24 cellular contexts compared by ENCODE assay signal in the genomic region with DNA sequence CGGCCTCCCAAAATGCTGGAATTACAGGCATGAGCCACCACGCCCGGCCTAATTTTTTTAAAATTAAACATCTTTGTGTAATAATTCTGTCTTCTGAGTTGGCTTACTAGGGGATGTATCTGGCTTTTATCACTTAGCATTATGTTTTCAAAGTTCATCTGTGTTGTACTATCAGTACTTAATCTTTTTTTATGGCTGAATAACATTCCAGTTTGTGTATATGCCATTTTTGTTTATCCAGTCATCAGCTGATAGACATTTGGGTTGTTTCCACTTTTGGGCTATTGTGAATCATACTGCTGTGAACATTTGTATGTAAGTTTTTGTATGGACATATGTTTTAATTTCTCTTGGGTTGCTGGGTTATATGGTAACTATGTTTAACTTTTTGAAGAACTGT.
DNase-seq lines count a peak whose midpoint lies in the region; ATAC-seq, FAIRE-seq and TF ChIP-seq lines count a peak whose summit lies in the region.
"Had no signal": no experiment of that assay in that cellular context is flagged by ENCODE, and none has a peak within 500 bp of the region (broad histone marks: within the 10 kb centered on the region; RNA-seq: fewer than 3 reads in every experiment).

No MANE protein-coding gene starts in this region.

- no peak for TF ChIP-seq EP300 in K562 (IDR thresholded peaks at IDR 0.05; ENCODE audit: low read length)

- no peaks in the 10 kb centered on the region for H3K27me3 ChIP-seq in K562 (ENCODE audit: control insufficient read depth in 2 of 2, insufficient read depth in 2 of 2, low read length in 2 of 2)
- H3K27me3 ChIP-seq: SJCRH30 had no signal

- H2AFZ ChIP-seq in K562 (ENCODE audit: low read depth, low read length): no peak overlapping the region
- H2AFZ ChIP-seq: parathyroid adenoma had no signal

- H3K9ac ChIP-seq in K562 (ENCODE audit: insufficient read depth in 1 of 2, low read depth in 2 of 2, low read length in 2 of 2): no peak overlapping the region
- H3K9ac ChIP-seq: parathyroid adenoma had no signal

- H3K4me1 Mint-ChIP-seq in activated CD4-positive, alpha-beta memory T cell treated with anti-CD3 and anti-CD28 coated beads, Interleukin-2, amount 10 ng/mL, durations not matched to agents 7 days and 5 days: peaks cover 5% of the 10 kb centered on the region
- H3K4me1 Mint-ChIP-seq in CD14-positive monocyte: peaks cover 14% of the 10 kb centered on the region
- H3K4me1 Mint-ChIP-seq: activated CD4-positive, alpha-beta T cell treated with anti-CD3 and anti-CD28 coated beads, Interleukin-2, amount 10 ng/mL, durations not matched to agents 7 days and 5 days had no signal

- no peaks in the 10 kb centered on the region for H3K9me1 ChIP-seq in K562 (ENCODE audit: control insufficient read depth, insufficient read depth, low read length)

- no peak for DNase-seq in H54 (ENCODE audit: insufficient read length, low spot score)
- no peak for DNase-seq in K562 (ENCODE audit: extremely low read depth in 1 of 4, low spot score in 3 of 4)
- peak; percentile 82 for DNase-seq in iris pigment epithelial cell (ENCODE audit: low read depth)
- DNase-seq in RWPE1 (ENCODE audit: low spot score): no peak
- no peak for DNase-seq in activated CD4-positive, alpha-beta memory T cell treated with anti-CD3 and anti-CD28 coated beads, Interleukin-2, amount 10 ng/mL, durations not matched to agents 7 days and 5 days
- DNase-seq in DMS79 treated with DMSO at 0.1 percent for 48 hours (lab: John Stamatoyannopoulos, UW): no peak
- DNase-seq in CD14-positive monocyte (ENCODE audit: low spot score): no peak
- DNase-seq: activated CD4-positive, alpha-beta T cell treated with anti-CD3 and anti-CD28 coated beads, Interleukin-2, amount 10 ng/mL, durations not matched to agents 7 days and 5 days; activated CD8-positive, alpha-beta memory T cell treated with anti-CD3 and anti-CD28 coated beads, Interleukin-2, amount 50 U/mL, for 4 hours; dermis blood vessel endothelial cell; kidney; mammary epithelial cell; NCI-H748 treated with DMSO at 0.1 percent for 48 hours; OCI-M1; SJCRH30; stimulated activated CD4-positive, alpha-beta T cell treated with anti-CD3 and anti-CD28 coated beads, Interleukin-1b, Interleukin-23, amount 100 ng/mL, for 48 hours; stimulated activated naive CD4-positive, alpha-beta T cell; T-helper 17 cell had no signal

- intact Hi-C loops in K562 (cut with micrococcal nuclease): no loop called here
- intact Hi-C loops in CD14-positive monocyte (cut with micrococcal nuclease): no loop called here

- in situ Hi-C loops in K562 (cut with MboI): no loop called here

- no peak overlapping the region for H3K27ac ChIP-seq in K562 (ENCODE audit: extremely low read depth, low read depth, low read length)
- no peak overlapping the region for H3K27ac ChIP-seq in RWPE1
- H3K27ac ChIP-seq: HL-60, parathyroid adenoma, SJCRH30 had no signal

- POLR2A ChIA-PET in K562 (lab: Yijun Ruan, JAX): no interaction called here
- POLR2A ChIA-PET in RWPE1 (lab: Yijun Ruan, JAX; ENCODE audit: low non-redundant PET): no interaction called here
- POLR2A ChIA-PET in activated CD4-positive, alpha-beta memory T cell treated with anti-CD3 and anti-CD28 coated beads, Interleukin-2, amount 10 ng/mL, durations not matched to agents 7 days and 5 days (lab: Charles Lee): no interaction called here

- H3K4me2 ChIP-seq in K562 (ENCODE audit: insufficient read depth, low read length): no peak overlapping the region

- no peak overlapping the region for H3K4me3 ChIP-seq in K562
- H3K4me3 ChIP-seq: SJCRH30 had no signal

- no TSS peak for BruUV-seq in K562 (replicated peaks; lab: Mats Ljungman, UMichigan)

- FAIRE-seq in H54 (lab: Jason Lieb, UNC): peak; percentile 23
- peak; percentile 15 for FAIRE-seq in K562 (lab: Jason Lieb, UNC)
- FAIRE-seq: bronchial epithelial cell, endothelial cell of umbilical vein, frontal cortex, kidney had no signal

- 100% methylated on average over 3 of the region's 3 CpGs for WGBS in K562 (ENCODE audit: insufficient coverage, low coverage, missing lambda C conversion rate)

- no peak overlapping the region for H3K27ac Mint-ChIP-seq in activated CD4-positive, alpha-beta memory T cell treated with anti-CD3 and anti-CD28 coated beads, Interleukin-2, amount 10 ng/mL, durations not matched to agents 7 days and 5 days
- H3K27ac Mint-ChIP-seq in CD14-positive monocyte: no peak overlapping the region
- H3K27ac Mint-ChIP-seq: activated CD4-positive, alpha-beta T cell treated with anti-CD3 and anti-CD28 coated beads, Interleukin-2, amount 10 ng/mL, durations not matched to agents 7 days and 5 days; T-helper 17 cell had no signal

- ATAC-seq in K562: no peak
- ATAC-seq: sciatic nerve, T-helper 17 cell had no signal

- no peak for TF ChIP-seq RAD21 in K562 (CRISPR knock-in tag; conservative IDR thresholded peaks at IDR 0.05 in 1 of 2, IDR thresholded peaks at IDR 0.05 in 1 of 2)

- TF ChIP-seq CTCF in K562 (IDR thresholded peaks at IDR 0.05 in 2 of 3, conservative IDR thresholded peaks at IDR 0.05 in 1 of 3; ENCODE audit: insufficient read depth in 2 of 3, low read depth in 1 of 3, low read length in 3 of 3) (no peak), RWPE1 (conservative IDR thresholded peaks at IDR 0.05; ENCODE audit: low read depth) (no peak), CD14-positive monocyte (IDR thresholded peaks at IDR 0.05) (no peak)

- CTCF ChIA-PET in K562 (lab: Yijun Ruan, JAX; ENCODE audit: low intra/inter-chr PET ratio) (no interaction called here), RWPE1 (lab: Yijun Ruan, JAX) (interaction anchor here (0.6 kb wide), 1 partner anchor 12 kb away, joined by 4 read pairs; no protein-coding TSS in a partner anchor)
- CTCF ChIA-PET in activated CD4-positive, alpha-beta memory T cell treated with anti-CD3 and anti-CD28 coated beads, Interleukin-2, amount 10 ng/mL, durations not matched to agents 7 days and 5 days (lab: Charles Lee): no interaction called here

- no peaks in the 10 kb centered on the region for H3K27me3 Mint-ChIP-seq in activated CD4-positive, alpha-beta memory T cell treated with anti-CD3 and anti-CD28 coated beads, Interleukin-2, amount 10 ng/mL, durations not matched to agents 7 days and 5 days
- no peaks in the 10 kb centered on the region for H3K27me3 Mint-ChIP-seq in CD14-positive monocyte (ENCODE audit: low read depth in 3 of 3)
- H3K27me3 Mint-ChIP-seq: activated CD4-positive, alpha-beta T cell treated with anti-CD3 and anti-CD28 coated beads, Interleukin-2, amount 10 ng/mL, durations not matched to agents 7 days and 5 days; T-helper 17 cell had no signal

- H3K4me1 ChIP-seq in K562 (replicated peaks in 1 of 2; ENCODE audit: control insufficient read depth in 2 of 2, insufficient read depth in 2 of 2, low read length in 2 of 2): peaks cover 3 to 4% of the 10 kb centered on the region in 2 experiments; a peak in 3 of 5 replicates
- H3K4me1 ChIP-seq: parathyroid adenoma, SJCRH30 had no signal

- H3K9me3 Mint-ChIP-seq in activated CD4-positive, alpha-beta memory T cell treated with anti-CD3 and anti-CD28 coated beads, Interleukin-2, amount 10 ng/mL, durations not matched to agents 7 days and 5 days: no peaks in the 10 kb centered on the region
- peaks cover 0 to 2% (median 0%) of the 10 kb centered on the region in 7 donors for H3K9me3 Mint-ChIP-seq in CD14-positive monocyte
- H3K9me3 Mint-ChIP-seq: activated CD4-positive, alpha-beta T cell treated with anti-CD3 and anti-CD28 coated beads, Interleukin-2, amount 10 ng/mL, durations not matched to agents 7 days and 5 days had no signal

- H3K4me3 Mint-ChIP-seq in activated CD4-positive, alpha-beta memory T cell treated with anti-CD3 and anti-CD28 coated beads, Interleukin-2, amount 10 ng/mL, durations not matched to agents 7 days and 5 days: no peak overlapping the region
- no peak overlapping the region for H3K4me3 Mint-ChIP-seq in CD14-positive monocyte
- H3K4me3 Mint-ChIP-seq: activated CD4-positive, alpha-beta T cell treated with anti-CD3 and anti-CD28 coated beads, Interleukin-2, amount 10 ng/mL, durations not matched to agents 7 days and 5 days; T-helper 17 cell had no signal

- H3K9me3 ChIP-seq in K562 (replicated peaks; ENCODE audit: control insufficient read depth, insufficient read depth, low read depth, low read length): no peaks in the 10 kb centered on the region
- H3K9me3 ChIP-seq: SJCRH30 had no signal

- H3K36me3 ChIP-seq in K562 (ENCODE audit: control insufficient read depth, insufficient read depth, low read length): peaks cover 3% of the 10 kb centered on the region; the same call in 2 of the 3 replicates
- H3K36me3 ChIP-seq: SJCRH30 had no signal

- no peaks in the 10 kb centered on the region for H4K20me1 ChIP-seq in K562 (replicated peaks; ENCODE audit: control insufficient read depth, insufficient read depth, low read length)

- H3K36me3 Mint-ChIP-seq in activated CD4-positive, alpha-beta memory T cell treated with anti-CD3 and anti-CD28 coated beads, Interleukin-2, amount 10 ng/mL, durations not matched to agents 7 days and 5 days (ENCODE audit: low read depth): no peaks in the 10 kb centered on the region
- H3K36me3 Mint-ChIP-seq in CD14-positive monocyte: peaks cover 5 to 8% of the 10 kb centered on the region in 2 donors

- H3K79me2 ChIP-seq in K562 (ENCODE audit: control insufficient read depth, insufficient read depth, low read length): peaks cover 28% of the 10 kb centered on the region

- no peak for TF ChIP-seq POLR2A in H54 (IDR thresholded peaks at IDR 0.05; ENCODE audit: low read depth, low read length)
- no peak for TF ChIP-seq POLR2A in K562 (conservative IDR thresholded peaks at IDR 0.05)

TF ChIP-seq in K562, 482 proteins besides CTCF, POLR2A, EP300 and RAD21 (continues in another document):
- no peak for TF ChIP-seq NCOA2 (IDR thresholded peaks at IDR 0.05; ENCODE audit: partially characterized antibody in 2 of 2)
